In the genomic region with DNA sequence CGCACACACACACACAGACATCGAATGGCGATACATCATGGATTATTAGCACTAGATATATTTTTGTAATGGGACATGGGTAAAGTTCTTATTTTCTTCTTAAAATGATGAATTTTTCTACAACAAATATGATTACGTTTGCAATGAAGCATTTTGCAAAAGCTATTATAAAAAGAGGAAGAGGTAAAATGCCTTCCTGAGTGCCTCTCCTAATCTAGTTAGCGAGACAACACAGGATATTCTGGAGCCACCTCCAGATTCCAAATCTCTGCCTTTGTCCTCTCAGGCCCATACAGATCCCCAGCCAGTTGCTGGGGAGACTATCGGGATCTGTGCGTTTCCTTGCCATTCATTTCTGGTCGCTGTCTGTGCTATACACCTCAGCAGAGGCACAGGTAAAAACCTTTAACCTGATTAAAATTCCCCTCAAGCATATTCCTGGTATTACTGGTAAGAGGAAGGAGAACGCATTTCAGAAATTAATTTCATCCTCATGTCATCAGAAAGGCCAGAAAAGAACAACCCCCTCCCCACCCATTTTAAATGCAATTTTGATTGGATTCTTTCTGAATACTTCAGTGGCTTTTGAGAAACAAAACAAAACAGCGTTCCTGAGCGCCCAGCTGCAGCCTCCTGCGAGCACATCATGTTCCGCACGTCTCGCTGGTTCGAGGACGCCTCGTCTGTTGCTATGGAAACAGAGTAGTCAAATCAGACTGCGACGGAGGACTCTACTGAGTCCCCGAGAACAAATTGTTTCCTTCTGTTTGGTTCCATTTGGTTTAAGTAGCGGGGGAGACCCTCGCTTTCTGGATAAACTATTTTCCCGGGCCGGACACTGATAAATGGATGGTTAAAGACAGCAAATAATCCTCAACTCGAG, we compare ENCODE assay signal across 8 cellular contexts.
DNase-seq lines count a peak whose midpoint lies in the region; ATAC-seq and TF ChIP-seq lines count a peak whose summit lies in the region.

No MANE protein-coding gene starts in this region.

- H3K27ac ChIP-seq in heart right ventricle = peak overlapping the region in 1 of 10 donors; percentile 39
- H3K27ac ChIP-seq in ovary = no peak overlapping the region
- H3K27ac ChIP-seq in SJCRH30 = no peak overlapping the region

- intact Hi-C loops in activated naive CD4-positive, alpha-beta T cell treated with anti-CD3 and anti-CD28 coated beads for 36 hours (cut with micrococcal nuclease) = loop anchor here (1.0 kb wide), 2 partner anchors 25 to 291 kb away; a partner anchor contains a TSS
- intact Hi-C loops in heart right ventricle (cut with DNase I) = no loop called here
- intact Hi-C loops in ovary (cut with DNase I) = no loop called here

- no peaks in the 10 kb centered on the region for H3K9me3 Mint-ChIP-seq in activated naive CD4-positive, alpha-beta T cell treated with anti-CD3 and anti-CD28 coated beads for 36 hours

- DNase-seq in AG08395 (ENCODE audit: low spot score) (peak; percentile 37), heart right ventricle (peak; percentile 16 to 22), ovary (peak; percentile 35 to 74 (median 56)), foreskin melanocyte (no peak), SJCRH30 (no peak)
- peak; percentile 79 for DNase-seq in activated naive CD4-positive, alpha-beta T cell treated with anti-CD3 and anti-CD28 coated beads for 36 hours

- H3K9me3 ChIP-seq in heart right ventricle (no peaks in the 10 kb centered on the region), ovary (no peaks in the 10 kb centered on the region), SJCRH30 (replicated peaks) (no peaks in the 10 kb centered on the region)

- peak overlapping the region; percentile 75 for H3K4me3 Mint-ChIP-seq in activated naive CD4-positive, alpha-beta T cell treated with anti-CD3 and anti-CD28 coated beads for 36 hours

- H3K4me1 ChIP-seq in heart right ventricle (peaks cover 0 to 8% (median 0%) of the 10 kb centered on the region in 9 donors), ovary (ENCODE audit: insufficient read depth) (no peaks in the 10 kb centered on the region), SJCRH30 (no peaks in the 10 kb centered on the region)

- peak overlapping the region; percentile 59 for H3K27ac Mint-ChIP-seq in activated naive CD4-positive, alpha-beta T cell treated with anti-CD3 and anti-CD28 coated beads for 36 hours

- WGBS in heart right ventricle, 2 donors = 34 to 37% methylated on average over 26 of the region's 26 CpGs
- WGBS in ovary, 3 donors = 14 to 21% (median 16%) methylated on average over 26 of the region's 26 CpGs

- peak overlapping the region in 8 of 10 donors; percentile 8 to 48 (median 30) for H3K4me3 ChIP-seq in heart right ventricle
- H3K4me3 ChIP-seq in ovary = no peak overlapping the region
- no peak overlapping the region for H3K4me3 ChIP-seq in SJCRH30

- no peak for TF ChIP-seq EP300 in ovary (IDR thresholded peaks at IDR 0.05)

- CTCF ChIA-PET in activated naive CD4-positive, alpha-beta T cell treated with anti-CD3 and anti-CD28 coated beads for 36 hours (lab: Charles Lee) = interaction anchor here (2.4 kb wide), 1 partner anchor 23 kb away, joined by 10 read pairs; no protein-coding TSS in a partner anchor

- H3K36me3 Mint-ChIP-seq in activated naive CD4-positive, alpha-beta T cell treated with anti-CD3 and anti-CD28 coated beads for 36 hours (ENCODE audit: low read depth) = no peaks in the 10 kb centered on the region

- TF ChIP-seq CTCF in heart right ventricle (IDR thresholded peaks at IDR 0.05) = no peak
- no peak for TF ChIP-seq CTCF in ovary (IDR thresholded peaks at IDR 0.05)

- no peak for TF ChIP-seq POLR2A in ovary (IDR thresholded peaks at IDR 0.05)

- peak; percentile 98 for ATAC-seq in GM19035 (IDR thresholded peaks at IDR 0.05; ENCODE audit: unreplicated experiment)
- ATAC-seq in HG03439 (IDR thresholded peaks at IDR 0.05; ENCODE audit: unreplicated experiment) = peak; percentile 84
- peak in 5 of 8 donors; percentile 52 to 96 (median 62) for ATAC-seq in heart right ventricle

- H3K4me1 Mint-ChIP-seq in activated naive CD4-positive, alpha-beta T cell treated with anti-CD3 and anti-CD28 coated beads for 36 hours (ENCODE audit: low read depth) = peaks cover 12% of the 10 kb centered on the region

- H3K27me3 ChIP-seq in heart right ventricle (peaks cover 0 to 21% (median 7%) of the 10 kb centered on the region in 7 donors), ovary (no peaks in the 10 kb centered on the region), SJCRH30 (no peaks in the 10 kb centered on the region)

- peaks cover 34% of the 10 kb centered on the region for H3K27me3 Mint-ChIP-seq in activated naive CD4-positive, alpha-beta T cell treated with anti-CD3 and anti-CD28 coated beads for 36 hours (ENCODE audit: low read depth)

- H3K36me3 ChIP-seq in heart right ventricle (no peaks in the 10 kb centered on the region), ovary (no peaks in the 10 kb centered on the region), SJCRH30 (no peaks in the 10 kb centered on the region)

Comparison
In these comparisons a context has a peak if more than half of its experiments do, and no peak if none do; other contexts are left out.
1. DNase-seq: peak in AG08395 (single experiment), activated naive CD4-positive, alpha-beta T cell treated with anti-CD3 and anti-CD28 coated beads for 36 hours (single experiment), heart right ventricle (2 of 2) and ovary (5 of 5); none in foreskin melanocyte (single experiment) and SJCRH30 (0 of 2).
2. H3K4me3 ChIP-seq: peak in heart right ventricle (8 of 10); none in ovary (single experiment) and SJCRH30 (single experiment).
3. Peak in every context shown above with its lines, with median percentiles within 50 percentile points of each other: ATAC-seq.